ENCODE assay signal across 23 cellular contexts in the genomic region with DNA sequence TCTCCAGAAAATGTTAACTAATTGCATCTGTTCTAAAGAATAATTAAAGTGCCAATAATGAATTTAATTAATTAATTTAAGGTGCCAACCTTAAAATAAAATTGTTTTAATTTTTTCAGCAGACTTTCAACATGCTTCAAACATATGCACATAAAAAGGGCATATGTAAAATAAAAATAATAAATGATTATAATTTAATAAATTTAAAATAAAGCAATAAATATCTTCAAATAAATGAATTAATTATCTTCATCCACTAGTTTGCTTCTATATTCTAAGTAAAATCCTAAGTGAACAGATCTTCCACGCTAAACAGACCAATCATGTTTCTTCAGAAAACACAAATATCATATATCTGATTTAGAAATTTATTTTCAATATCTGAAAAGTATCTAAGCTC.
DNase-seq lines count a peak whose midpoint lies in the region; ATAC-seq, FAIRE-seq and TF ChIP-seq lines count a peak whose summit lies in the region.
"Had no signal": no experiment of that assay in that cellular context is flagged by ENCODE, and none has a peak within 500 bp of the region (broad histone marks: within the 10 kb centered on the region; RNA-seq: fewer than 3 reads in every experiment).

No MANE protein-coding gene starts in this region.

- H3K9me3 Mint-ChIP-seq in CD4-positive, alpha-beta T cell, result no peaks in the 10 kb centered on the region
- H3K9me3 Mint-ChIP-seq in WTC11, result no peaks in the 10 kb centered on the region

- intact Hi-C loops in CD4-positive, alpha-beta T cell (cut with DNase I, micrococcal nuclease), result no loop called here
- intact Hi-C loops in uterus (cut with DNase I; ENCODE audit: low total_unique reads), result no loop called here

- H3K27ac Mint-ChIP-seq in CD4-positive, alpha-beta T cell, result peak overlapping the region; percentile 61
- no peak overlapping the region for H3K27ac Mint-ChIP-seq in WTC11

- peaks cover 12% of the 10 kb centered on the region in 2 donors for H3K4me1 ChIP-seq in small intestine (ENCODE audit: control insufficient read depth in 2 of 2, insufficient read depth in 1 of 2, low read depth in 1 of 2, low read length in 1 of 2)
- H3K4me1 ChIP-seq in effector memory CD4-positive, alpha-beta T cell (ENCODE audit: control insufficient read depth, insufficient read depth, low read length, poor library complexity, severe bottlenecking), result peaks cover 26% of the 10 kb centered on the region
- peaks cover 0 to 9% of the 10 kb centered on the region in 2 donors for H3K4me1 ChIP-seq in uterus

- no peaks in the 10 kb centered on the region for H3K9me3 ChIP-seq in CD4-positive, alpha-beta T cell (ENCODE audit: control insufficient read depth, low read length)
- H3K9me3 ChIP-seq in small intestine (ENCODE audit: control insufficient read depth, low read depth) (no peaks in the 10 kb centered on the region), uterus (no peaks in the 10 kb centered on the region)
- no peaks in the 10 kb centered on the region for H3K9me3 ChIP-seq in effector memory CD4-positive, alpha-beta T cell (ENCODE audit: control insufficient read depth, low read length)

- POLR2A ChIA-PET in CD4-positive, alpha-beta T cell (lab: Charles Lee), result interaction anchor here (1.0 to 2.2 kb wide), 6 partner anchors 9 to 120 kb away, joined by 3 to 14 read pairs (median 3); no protein-coding TSS in a partner anchor
- POLR2A ChIA-PET in WTC11 (lab: Charles Lee), result no interaction called here

- no peak for DNase-seq in CD4-positive, alpha-beta T cell
- DNase-seq in WTC11 (ENCODE audit: low spot score), result no peak
- no peak for DNase-seq in small intestine
- DNase-seq in effector memory CD4-positive, alpha-beta T cell, result no peak
- DNase-seq in midbrain (lab: John Stamatoyannopoulos, UW), result no peak
- DNase-seq in uterus, result no peak
- no peak for DNase-seq in DMS79 (lab: John Stamatoyannopoulos, UW)
- DNase-seq: Calu3; CD4-positive, alpha-beta memory T cell; COR-L47; DMS153; EL; GF-D8; GM23248; H7; HCEC 1CT had no signal

- WGBS in small intestine, 3 donors, result 98 to 100% (median 99%) methylated on average over 1 of the region's 1 CpG

- peaks cover 88% of the 10 kb centered on the region for H3K4me1 Mint-ChIP-seq in CD4-positive, alpha-beta T cell (ENCODE audit: low read depth)
- H3K4me1 Mint-ChIP-seq in WTC11, result peaks cover 18% of the 10 kb centered on the region

- TF ChIP-seq CTCF in CD4-positive, alpha-beta T cell (IDR thresholded peaks at IDR 0.05), result no peak
- TF ChIP-seq CTCF in WTC11 (IDR thresholded peaks at IDR 0.05) (no peak), uterus (IDR thresholded peaks at IDR 0.05) (no peak)

- CTCF ChIA-PET in CD4-positive, alpha-beta T cell (lab: Charles Lee), result no interaction called here
- CTCF ChIA-PET in WTC11 (lab: Charles Lee), result no interaction called here

- peaks cover 52% of the 10 kb centered on the region for H3K36me3 Mint-ChIP-seq in CD4-positive, alpha-beta T cell (ENCODE audit: low read depth)
- H3K36me3 Mint-ChIP-seq in WTC11, result no peaks in the 10 kb centered on the region

- H3K4me3 Mint-ChIP-seq in CD4-positive, alpha-beta T cell, result no peak overlapping the region
- no peak overlapping the region for H3K4me3 Mint-ChIP-seq in WTC11
- H3K4me3 Mint-ChIP-seq: B cell; CD4-positive, alpha-beta memory T cell had no signal

- H3K36me3 ChIP-seq in small intestine (ENCODE audit: control insufficient read depth in 2 of 2, insufficient read depth in 2 of 2, low read length in 2 of 2) (no peaks in the 10 kb centered on the region), uterus (no peaks in the 10 kb centered on the region)
- H3K36me3 ChIP-seq in effector memory CD4-positive, alpha-beta T cell (ENCODE audit: control insufficient read depth, insufficient read depth, low read length), result peaks cover 8% of the 10 kb centered on the region

- H3K27ac ChIP-seq in CD4-positive, alpha-beta T cell (ENCODE audit: low read depth, low read length), result no peak overlapping the region
- H3K27ac ChIP-seq in small intestine (ENCODE audit: low read depth in 1 of 2, low read length in 1 of 2) (no peak overlapping the region), uterus (no peak overlapping the region)
- H3K27ac ChIP-seq in effector memory CD4-positive, alpha-beta T cell (ENCODE audit: insufficient read depth, low read length, poor library complexity, severe bottlenecking), result no peak overlapping the region
- H3K27ac ChIP-seq: BLaER1, C4-2B, GM23248 had no signal

- no peaks in the 10 kb centered on the region for H3K27me3 ChIP-seq in CD4-positive, alpha-beta T cell (ENCODE audit: control insufficient read depth, insufficient read depth, low read length)
- H3K27me3 ChIP-seq in small intestine (ENCODE audit: control insufficient read depth in 2 of 2, insufficient read depth in 2 of 2, low read length in 2 of 2) (no peaks in the 10 kb centered on the region), uterus (no peaks in the 10 kb centered on the region)
- no peaks in the 10 kb centered on the region for H3K27me3 ChIP-seq in effector memory CD4-positive, alpha-beta T cell (replicated peaks; ENCODE audit: control insufficient read depth, insufficient read depth, low read length, poor library complexity, severe bottlenecking)
- H3K27me3 ChIP-seq: BLaER1 had no signal

- TF ChIP-seq POLR2A in uterus (IDR thresholded peaks at IDR 0.05), result no peak

- H3K27me3 Mint-ChIP-seq in CD4-positive, alpha-beta T cell, result no peaks in the 10 kb centered on the region
- no peaks in the 10 kb centered on the region for H3K27me3 Mint-ChIP-seq in WTC11 (ENCODE audit: low read depth)
- H3K27me3 Mint-ChIP-seq: B cell; CD4-positive, alpha-beta memory T cell had no signal

- H3K4me3 ChIP-seq in small intestine (ENCODE audit: low read depth in 1 of 2, low read length in 2 of 2), result no peak overlapping the region
- no peak overlapping the region for H3K4me3 ChIP-seq in effector memory CD4-positive, alpha-beta T cell (ENCODE audit: insufficient read depth, low read depth, low read length, poor library complexity, severe bottlenecking)
- no peak overlapping the region for H3K4me3 ChIP-seq in uterus
- H3K4me3 ChIP-seq: BLaER1, GM23248 had no signal

- FAIRE-seq in islet of Langerhans (lab: Jason Lieb, UNC), result peak; percentile 9
- FAIRE-seq in small intestine (lab: Jason Lieb, UNC), result peak; percentile 30
- FAIRE-seq: GM12891, GM18507, H1 had no signal

- no peak for ATAC-seq in CD4-positive, alpha-beta T cell (ENCODE audit: poor library complexity)
- no peak for ATAC-seq in WTC11

TF ChIP-seq in WTC11, 78 proteins besides CTCF, POLR2A, EP300 and RAD21:
- TF ChIP-seq HMGA2 (CRISPR knock-in tag; IDR thresholded peaks at IDR 0.05), result peak; percentile 93
- TF ChIP-seq, protein P1, sequence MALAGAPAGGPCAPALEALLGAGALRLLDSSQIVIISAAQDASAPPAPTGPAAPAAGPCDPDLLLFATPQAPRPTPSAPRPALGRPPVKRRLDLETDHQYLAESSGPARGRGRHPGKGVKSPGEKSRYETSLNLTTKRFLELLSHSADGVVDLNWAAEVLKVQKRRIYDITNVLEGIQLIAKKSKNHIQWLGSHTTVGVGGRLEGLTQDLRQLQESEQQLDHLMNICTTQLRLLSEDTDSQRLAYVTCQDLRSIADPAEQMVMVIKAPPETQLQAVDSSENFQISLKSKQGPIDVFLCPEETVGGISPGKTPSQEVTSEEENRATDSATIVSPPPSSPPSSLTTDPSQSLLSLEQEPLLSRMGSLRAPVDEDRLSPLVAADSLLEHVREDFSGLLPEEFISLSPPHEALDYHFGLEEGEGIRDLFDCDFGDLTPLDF (CRISPR knock-in tag; IDR thresholded peaks at IDR 0.05), result no peak
TF ChIP-seq in WTC11: peak in this region for 1.
